In the genomic region with DNA sequence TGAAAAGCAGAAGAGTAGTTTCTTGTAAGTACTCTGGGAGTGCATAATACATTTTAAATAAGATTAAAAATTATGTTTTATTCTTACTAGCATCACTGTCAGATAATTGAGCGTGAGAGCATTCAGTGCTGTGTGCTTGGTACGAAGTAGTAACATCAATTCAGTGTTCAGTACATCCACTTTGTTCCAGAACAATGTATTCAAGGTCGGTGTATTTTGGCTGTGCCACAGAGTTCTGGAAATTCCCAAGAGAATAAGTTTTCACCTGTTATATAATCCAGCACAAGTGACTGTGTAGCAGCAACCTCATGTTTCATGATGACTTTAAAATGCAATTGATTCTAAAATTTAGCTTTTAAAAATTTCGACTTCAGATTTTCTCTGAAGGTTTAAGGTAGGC, we compare ENCODE assay signal across 1 cellular context.
TF ChIP-seq lines count a peak whose summit lies in the region.

No MANE protein-coding gene starts in this region.

TF ChIP-seq in A549, 52 proteins besides CTCF, POLR2A, EP300 and RAD21 (continued from another document):
- TF ChIP-seq, protein P1, sequence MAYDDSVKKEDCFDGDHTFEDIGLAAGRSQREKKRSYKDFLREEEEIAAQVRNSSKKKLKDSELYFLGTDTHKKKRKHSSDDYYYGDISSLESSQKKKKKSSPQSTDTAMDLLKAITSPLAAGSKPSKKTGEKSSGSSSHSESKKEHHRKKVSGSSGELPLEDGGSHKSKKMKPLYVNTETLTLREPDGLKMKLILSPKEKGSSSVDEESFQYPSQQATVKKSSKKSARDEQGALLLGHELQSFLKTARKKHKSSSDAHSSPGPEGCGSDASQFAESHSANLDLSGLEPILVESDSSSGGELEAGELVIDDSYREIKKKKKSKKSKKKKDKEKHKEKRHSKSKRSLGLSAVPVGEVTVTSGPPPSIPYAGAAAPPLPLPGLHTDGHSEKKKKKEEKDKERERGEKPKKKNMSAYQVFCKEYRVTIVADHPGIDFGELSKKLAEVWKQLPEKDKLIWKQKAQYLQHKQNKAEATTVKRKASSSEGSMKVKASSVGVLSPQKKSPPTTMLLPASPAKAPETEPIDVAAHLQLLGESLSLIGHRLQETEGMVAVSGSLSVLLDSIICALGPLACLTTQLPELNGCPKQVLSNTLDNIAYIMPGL (CRISPR knock-in tag; IDR thresholded peaks at IDR 0.05; ENCODE audit: borderline replicate concordance): no peak
- no peak for TF ChIP-seq CBX2 (IDR thresholded peaks at IDR 0.05; ENCODE audit: borderline replicate concordance, low read depth)
- TF ChIP-seq FOXS1 (CRISPR knock-in tag; IDR thresholded peaks at IDR 0.05): no peak
- no peak for TF ChIP-seq JUNB (IDR thresholded peaks at IDR 0.05)
- TF ChIP-seq RFX5 (IDR thresholded peaks at IDR 0.05): no peak
- TF ChIP-seq PHF8 (IDR thresholded peaks at IDR 0.05; ENCODE audit: borderline replicate concordance, low read depth): no peak
- TF ChIP-seq, protein P2, sequence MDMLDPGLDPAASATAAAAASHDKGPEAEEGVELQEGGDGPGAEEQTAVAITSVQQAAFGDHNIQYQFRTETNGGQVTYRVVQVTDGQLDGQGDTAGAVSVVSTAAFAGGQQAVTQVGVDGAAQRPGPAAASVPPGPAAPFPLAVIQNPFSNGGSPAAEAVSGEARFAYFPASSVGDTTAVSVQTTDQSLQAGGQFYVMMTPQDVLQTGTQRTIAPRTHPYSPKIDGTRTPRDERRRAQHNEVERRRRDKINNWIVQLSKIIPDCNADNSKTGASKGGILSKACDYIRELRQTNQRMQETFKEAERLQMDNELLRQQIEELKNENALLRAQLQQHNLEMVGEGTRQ (IDR thresholded peaks at IDR 0.05): no peak
- no peak for TF ChIP-seq CHD4 (IDR thresholded peaks at IDR 0.05; ENCODE audit: borderline replicate concordance)
- TF ChIP-seq HOXB5 (CRISPR knock-in tag; IDR thresholded peaks at IDR 0.05): no peak
